ENCODE assay signal across 1 cellular context in the genomic region with DNA sequence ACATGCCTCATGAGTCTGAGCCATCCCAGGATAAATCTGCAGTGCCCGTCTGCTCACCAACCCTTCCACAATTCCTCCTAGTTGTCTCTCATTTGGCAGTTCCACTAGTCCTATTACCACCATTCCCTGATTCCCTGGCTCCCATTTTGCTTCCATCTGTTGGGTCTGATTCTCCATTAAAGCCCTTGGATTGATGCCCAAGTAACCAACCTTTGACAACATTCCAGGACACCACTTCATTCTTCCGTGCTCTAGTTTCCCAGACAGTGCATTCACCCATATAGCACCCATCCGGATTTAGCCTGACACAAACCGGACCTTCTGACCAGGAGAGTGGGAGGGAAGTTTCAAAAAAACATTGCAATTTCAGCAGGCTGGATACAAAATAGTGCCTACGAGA.
TF ChIP-seq lines count a peak whose summit lies in the region.

No MANE protein-coding gene starts in this region.

TF ChIP-seq in IMR-90, 13 proteins besides CTCF, POLR2A, EP300 and RAD21 (continued from another document):
- TF ChIP-seq SMC3 (IDR thresholded peaks at IDR 0.05; ENCODE audit: low read depth, low read length) (no peak), BHLHE40 (IDR thresholded peaks at IDR 0.05; ENCODE audit: low read depth, low read length) (no peak), MAFK (IDR thresholded peaks at IDR 0.05; ENCODE audit: low read depth, low read length) (no peak), FOS (IDR thresholded peaks at IDR 0.05; ENCODE audit: low read depth, low read length) (no peak), NFE2L2 (IDR thresholded peaks at IDR 0.05; ENCODE audit: low read depth, low read length) (no peak), MXI1 (IDR thresholded peaks at IDR 0.05; ENCODE audit: borderline replicate concordance, low read depth, low read length) (no peak), RFX5 (IDR thresholded peaks at IDR 0.05; ENCODE audit: low read depth, low read length) (no peak)
- TF ChIP-seq, protein P1, sequence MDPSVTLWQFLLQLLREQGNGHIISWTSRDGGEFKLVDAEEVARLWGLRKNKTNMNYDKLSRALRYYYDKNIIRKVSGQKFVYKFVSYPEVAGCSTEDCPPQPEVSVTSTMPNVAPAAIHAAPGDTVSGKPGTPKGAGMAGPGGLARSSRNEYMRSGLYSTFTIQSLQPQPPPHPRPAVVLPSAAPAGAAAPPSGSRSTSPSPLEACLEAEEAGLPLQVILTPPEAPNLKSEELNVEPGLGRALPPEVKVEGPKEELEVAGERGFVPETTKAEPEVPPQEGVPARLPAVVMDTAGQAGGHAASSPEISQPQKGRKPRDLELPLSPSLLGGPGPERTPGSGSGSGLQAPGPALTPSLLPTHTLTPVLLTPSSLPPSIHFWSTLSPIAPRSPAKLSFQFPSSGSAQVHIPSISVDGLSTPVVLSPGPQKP (IDR thresholded peaks at IDR 0.05; ENCODE audit: borderline replicate concordance, low read depth, low read length), result no peak
TF ChIP-seq in IMR-90: peak in this region for 0.
